Comparison of ENCODE assay signal across 31 cellular contexts in the genomic region with DNA sequence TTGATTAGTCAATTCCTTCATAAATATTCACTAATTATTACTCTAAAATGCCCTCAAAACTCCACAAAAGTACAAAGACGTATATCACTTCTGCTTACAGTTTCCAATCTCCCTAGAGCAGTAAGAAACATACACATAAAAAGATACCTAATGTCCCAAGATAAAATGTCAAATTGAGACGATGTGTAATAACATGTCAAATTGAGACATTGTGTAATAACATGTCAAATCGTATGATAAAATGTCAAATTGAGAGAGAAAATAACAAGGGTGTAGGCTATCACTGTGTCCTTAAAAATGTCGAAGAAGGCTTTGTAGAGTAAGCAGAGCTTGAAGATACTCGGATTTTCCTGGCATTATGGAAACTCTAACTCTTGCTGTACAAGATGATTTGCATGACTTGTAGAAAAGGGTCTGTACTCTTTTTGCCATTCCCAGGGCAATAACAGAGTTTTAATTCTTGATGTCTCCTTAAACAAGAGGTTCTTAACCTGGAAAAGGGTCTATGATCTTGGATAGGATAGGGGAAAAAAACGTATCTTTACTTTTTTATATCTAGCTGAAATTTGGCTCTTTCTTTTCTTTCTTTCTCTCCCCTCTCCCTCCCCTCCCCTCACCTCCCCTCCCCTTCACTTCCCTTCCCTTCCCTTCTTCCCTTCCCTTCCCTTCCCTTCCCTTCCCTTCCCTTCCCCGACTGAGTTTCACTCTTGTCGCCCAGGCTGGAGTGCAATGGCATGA.
"Had no signal": no experiment of that assay in that cellular context is flagged by ENCODE, and none has a peak within 500 bp of the region (broad histone marks: within the 10 kb centered on the region; RNA-seq: fewer than 3 reads in every experiment).

No MANE protein-coding gene starts in this region.

- H3K4me2 ChIP-seq: neural progenitor cell, smooth muscle cell had no signal

- H3K27me3 Mint-ChIP-seq: progenitor cell of endocrine pancreas; stimulated activated naive CD8-positive, alpha-beta T cell treated with anti-CD3 and anti-CD28 coated beads, Interleukin-15, amount 100 ng/mL, for 72 hours had no signal

- H3K27ac Mint-ChIP-seq: natural killer cell; nephron; neural progenitor cell; progenitor cell of endocrine pancreas; stimulated activated memory B cell treated with anti-CD40 and anti-IgM and Interleukin-4, amounts not matched to agents 10 μg/mL and 1 μg/mL and 100 μg/mL, for 72 hours; stimulated activated naive CD8-positive, alpha-beta T cell treated with anti-CD3 and anti-CD28 coated beads, Interleukin-15, amount 100 ng/mL, for 72 hours had no signal

- ATAC-seq: natural killer cell; psoas muscle; right cardiac atrium; sciatic nerve; stimulated activated memory B cell treated with anti-CD40 and anti-IgM and Interleukin-4, amounts not matched to agents 10 μg/mL and 1 μg/mL and 100 μg/mL, for 72 hours; stimulated activated naive CD8-positive, alpha-beta T cell treated with anti-CD3 and anti-CD28 coated beads, Interleukin-15, amount 100 ng/mL, for 72 hours; stimulated activated naive CD8-positive, alpha-beta T cell treated with anti-CD3 and anti-CD28 coated beads, Interleukin-15, Interleukin-2, amounts not matched to agents 100 U/mL and 50 U/mL, for 24 hours had no signal

- H3K36me3 Mint-ChIP-seq: natural killer cell; neural progenitor cell; stimulated activated memory B cell treated with anti-CD40 and anti-IgM and Interleukin-4, amounts not matched to agents 10 μg/mL and 1 μg/mL and 100 μg/mL, for 72 hours had no signal

- FAIRE-seq: urothelium cell line had no signal

- H3K4me3 Mint-ChIP-seq: natural killer cell; nephron; neural progenitor cell; stimulated activated memory B cell treated with anti-CD40 and anti-IgM and Interleukin-4, amounts not matched to agents 10 μg/mL and 1 μg/mL and 100 μg/mL, for 72 hours; stimulated activated naive CD8-positive, alpha-beta T cell treated with anti-CD3 and anti-CD28 coated beads, Interleukin-15, amount 100 ng/mL, for 72 hours had no signal

- H3K9me3 ChIP-seq: ovary, psoas muscle, suprapubic skin, testis, tibial artery, upper lobe of left lung, vagina had no signal

- H3K27ac ChIP-seq: neural progenitor cell, ovary, parathyroid adenoma, psoas muscle, skin epidermis, spleen, suprapubic skin, testis, tibial artery, upper lobe of left lung, vagina had no signal

- H2AFZ ChIP-seq: neural progenitor cell, parathyroid adenoma had no signal

- H3K9me3 Mint-ChIP-seq: natural killer cell had no signal

- H3K36me3 ChIP-seq: neural progenitor cell, ovary, spleen, suprapubic skin, tibial artery, upper lobe of left lung, vagina had no signal

- DNase-seq: natural killer cell; occipital lobe; ovary; posterior cingulate gyrus; psoas muscle; right cardiac atrium; spleen; stimulated activated CD4-positive, alpha-beta T cell treated with anti-CD3 and anti-CD28 coated beads, Interleukin-12 subunit alpha, Interleukin-12 subunit beta, amount 100 ng/mL, for 4 hours; stimulated activated CD4-positive, alpha-beta T cell treated with anti-CD3 and anti-CD28 coated beads, Interleukin-1b, Interleukin-23, amount 100 ng/mL, for 48 hours; stimulated activated CD4-positive, alpha-beta T cell treated with anti-CD3 and anti-CD28 coated beads, Interleukin-4, amount 100 ng/mL, for 1 hour; stimulated activated CD4-positive, alpha-beta T cell treated with anti-CD3 and anti-CD28 coated beads, Interleukin-4, amount 100 ng/mL, for 4 hours; stimulated activated CD8-positive, alpha-beta memory T cell treated with anti-CD3 and anti-CD28 coated beads, Interleukin-4, amount 100 ng/mL, for 48 hours; stimulated activated naive CD4-positive, alpha-beta T cell; stimulated activated naive CD8-positive, alpha-beta T cell treated with anti-CD3 and anti-CD28 coated beads, Interleukin-15, amount 100 ng/mL, for 72 hours; stimulated activated naive CD8-positive, alpha-beta T cell treated with anti-CD3 and anti-CD28 coated beads, Interleukin-15, Interleukin-2, amounts not matched to agents 100 U/mL and 50 U/mL, for 24 hours; substantia nigra; testis; tibial artery; trophoblast cell; upper lobe of left lung had no signal

- H3K4me1 ChIP-seq: neural progenitor cell, parathyroid adenoma, psoas muscle, suprapubic skin, testis, tibial artery, vagina had no signal

- H3K9ac ChIP-seq: neural progenitor cell, parathyroid adenoma had no signal

- H3K27me3 ChIP-seq: neural progenitor cell, ovary, suprapubic skin, testis, tibial artery, upper lobe of left lung, vagina had no signal

- H3K4me3 ChIP-seq: neural progenitor cell, ovary, psoas muscle, skin epidermis, smooth muscle cell, spleen, suprapubic skin, testis, tibial artery, upper lobe of left lung, vagina had no signal

- H3K79me2 ChIP-seq: parathyroid adenoma had no signal
